ENCODE assay signal across 8 cellular contexts in genomic region chr19:14517446-14517839, GRCh38. TPM values are rescaled to one million over a fixed set of nuclear protein-coding genes. Genes with fewer than 3 reads are reported as not detected.
DNase-seq lines count a peak whose midpoint lies in the region; ATAC-seq and TF ChIP-seq lines count a peak whose summit lies in the region.

No MANE protein-coding gene starts in this region.

- no peak overlapping the region for H2AFZ ChIP-seq in DND-41 (ENCODE audit: low read depth, low read length)

- ATAC-seq in DND-41 (ENCODE audit: insufficient read depth, low read depth) = no peak
- ATAC-seq in GM18907 (IDR thresholded peaks at IDR 0.05; ENCODE audit: unreplicated experiment) = no peak

- H3K27ac ChIP-seq in DND-41 (ENCODE audit: low read length) = peak overlapping the region; percentile 95
- H3K27ac ChIP-seq in colonic mucosa = peak overlapping the region; percentile 97
- peak overlapping the region; percentile 95 for H3K27ac ChIP-seq in muscle layer of duodenum (ENCODE audit: low read length)

- H3K79me2 ChIP-seq in DND-41 (ENCODE audit: insufficient read depth, low read length) = peaks cover 37% of the 10 kb centered on the region

- DNase-seq in DND-41 = no peak
- DNase-seq in Jurkat, Clone E6-1 (ENCODE audit: low read depth, low spot score) = no peak
- no peak for DNase-seq in colonic mucosa
- DNase-seq in stimulated activated CD4-positive, alpha-beta T cell treated with anti-CD3 and anti-CD28 coated beads, Interleukin-4, amount 100 ng/mL, for 1 hour = no peak
- DNase-seq in stimulated activated CD4-positive, alpha-beta T cell treated with anti-CD3 and anti-CD28 coated beads, Interleukin-4, amount 100 ng/mL, for 24 hours = no peak
- DNase-seq in NCI-H774 (lab: John Stamatoyannopoulos, UW) = no peak

- H3K4me3 ChIP-seq in DND-41 (ENCODE audit: low read depth in 1 of 2, low read length in 2 of 2) (peak overlapping the region; percentile 85 to 92; a peak in 3 of 4 replicates), colonic mucosa (peak overlapping the region; percentile 68), muscle layer of duodenum (ENCODE audit: low read depth in 1 of 2, low read length in 2 of 2) (peak overlapping the region; percentile 86 to 95)
- H3K4me3 ChIP-seq in Jurkat, Clone E6-1 (ENCODE audit: low read length) = peak overlapping the region; percentile 91

- peaks cover 40% of the 10 kb centered on the region for H4K20me1 ChIP-seq in DND-41 (ENCODE audit: insufficient read depth, low read length)

- TF ChIP-seq CTCF in DND-41 (IDR thresholded peaks at IDR 0.05; ENCODE audit: borderline replicate concordance, extremely low read depth, low read length, poor library complexity, severe bottlenecking) = peak; percentile 3
- TF ChIP-seq CTCF in colonic mucosa (IDR thresholded peaks at IDR 0.05) = no peak

- H3K27me3 ChIP-seq in DND-41 (ENCODE audit: insufficient read depth, low read length, poor library complexity) (no peaks in the 10 kb centered on the region), colonic mucosa (no peaks in the 10 kb centered on the region), muscle layer of duodenum (ENCODE audit: low read depth, low read length) (no peaks in the 10 kb centered on the region)

- H3K4me1 ChIP-seq in DND-41 (ENCODE audit: insufficient read depth, low read length) (peaks cover 44% of the 10 kb centered on the region), colonic mucosa (peaks cover 16% of the 10 kb centered on the region), muscle layer of duodenum (ENCODE audit: control insufficient read depth in 1 of 2, insufficient read depth in 2 of 2, low read length in 2 of 2) (peaks cover 23 to 28% of the 10 kb centered on the region in 2 donors)

- H3K9me3 ChIP-seq in DND-41 (ENCODE audit: insufficient read depth, low read length, severe bottlenecking) (no peaks in the 10 kb centered on the region), colonic mucosa (no peaks in the 10 kb centered on the region), muscle layer of duodenum (ENCODE audit: control insufficient read depth in 1 of 2, low read length in 2 of 2) (no peaks in the 10 kb centered on the region)

- peak overlapping the region; percentile 98 for H3K4me2 ChIP-seq in DND-41 (ENCODE audit: insufficient read depth, low read length)

- intact Hi-C loops in colonic mucosa (cut with DNase I) = no loop called here

- peak overlapping the region; percentile 89 for H3K9ac ChIP-seq in DND-41 (ENCODE audit: low read depth, low read length)
- peak overlapping the region; percentile 94 to 99 for H3K9ac ChIP-seq in colonic mucosa (ENCODE audit: low read depth in 2 of 2, low read length in 2 of 2)

- peaks cover 35% of the 10 kb centered on the region for H3K36me3 ChIP-seq in DND-41 (ENCODE audit: insufficient read depth, low read length)
- peaks cover 15% of the 10 kb centered on the region for H3K36me3 ChIP-seq in colonic mucosa
- H3K36me3 ChIP-seq in muscle layer of duodenum (ENCODE audit: control insufficient read depth in 1 of 2, insufficient read depth in 2 of 2, low read length in 2 of 2) = peaks cover 14 to 27% of the 10 kb centered on the region in 2 donors

RNA-seq across cellular contexts. Expression of gene DNAJB1, which starts 0.8 kb away (rescaled TPM):
- polyA plus RNA-seq in Jurkat, Clone E6-1 (2012; ENCODE audit: insufficient read depth, insufficient read length) = 80.2 TPM
- total RNA-seq in colonic mucosa = 100 to 1,000 TPM; 127 to 148 TPM

RNA-seq across cellular contexts. Expression of gene TECR, which starts 12.0 kb away (rescaled TPM):
- 211 TPM for polyA plus RNA-seq in Jurkat, Clone E6-1 (2012; ENCODE audit: insufficient read depth, insufficient read length)
- total RNA-seq in colonic mucosa = 100 to 1,000 TPM; 136 to 201 TPM

RNA-seq across cellular contexts. Expression of gene GIPC1, which starts 21.5 kb away (rescaled TPM):
- polyA plus RNA-seq in Jurkat, Clone E6-1 (2012; ENCODE audit: insufficient read depth, insufficient read length) = 54.9 TPM
- 100 to 1,000 TPM; 281 to 404 TPM for total RNA-seq in colonic mucosa

RNA-seq across cellular contexts. Expression of gene PTGER1, which starts 42.3 kb away (rescaled TPM):
- not detected for polyA plus RNA-seq in Jurkat, Clone E6-1 (2012; ENCODE audit: insufficient read depth, insufficient read length)
- under 1 TPM; 0.35 to 0.72 TPM for total RNA-seq in colonic mucosa

RNA-seq across cellular contexts. Expression of gene NDUFB7, which starts 54.4 kb away (rescaled TPM):
- 215 TPM for polyA plus RNA-seq in Jurkat, Clone E6-1 (2012; ENCODE audit: insufficient read depth, insufficient read length)
- 100 to 1,000 TPM; 216 to 302 TPM for total RNA-seq in colonic mucosa
